Comparison of ENCODE assay signal across 1 cellular context in genomic region chr17:37774508-37774907, GRCh38.
TF ChIP-seq lines count a peak whose summit lies in the region.

No MANE protein-coding gene starts in this region.

TF ChIP-seq in GM12878, 131 proteins besides CTCF, POLR2A, EP300 and RAD21 (continued from another document):
- TF ChIP-seq POLR2AphosphoS2 (IDR thresholded peaks at IDR 0.05; ENCODE audit: low read depth, low read length) (no peak), RELA (IDR thresholded peaks at IDR 0.05; ENCODE audit: borderline replicate concordance, partially characterized antibody) (no peak), RUNX3 (IDR thresholded peaks at IDR 0.05; ENCODE audit: low read length) (peak; percentile 95), ELK1 (IDR thresholded peaks at IDR 0.05; ENCODE audit: low read depth, low read length) (no peak)
